15 cellular contexts compared by ENCODE assay signal in genomic region chr2:55096586-55096985, GRCh38. TPM values are rescaled to one million over a fixed set of nuclear protein-coding genes. Genes with fewer than 3 reads are reported as not detected.
DNase-seq lines count a peak whose midpoint lies in the region; ATAC-seq and TF ChIP-seq lines count a peak whose summit lies in the region.
"Had no signal": no experiment of that assay in that cellular context is flagged by ENCODE, and none has a peak within 500 bp of the region (broad histone marks: within the 10 kb centered on the region; RNA-seq: fewer than 3 reads in every experiment).

No MANE protein-coding gene starts in this region.

- H3K27me3 ChIP-seq in HL-60 (ENCODE audit: insufficient read depth, poor library complexity, severe bottlenecking) (no peaks in the 10 kb centered on the region), adrenal gland (no peaks in the 10 kb centered on the region), muscle layer of colon (ENCODE audit: control insufficient read depth in 1 of 2, insufficient read depth in 2 of 2, low read length in 2 of 2) (no peaks in the 10 kb centered on the region), suprapubic skin (no peaks in the 10 kb centered on the region)

- H3K36me3 ChIP-seq in adrenal gland (replicated peaks in 1 of 2) (no peaks in the 10 kb centered on the region), muscle layer of colon (ENCODE audit: insufficient read depth, low read length) (no peaks in the 10 kb centered on the region), suprapubic skin (no peaks in the 10 kb centered on the region)

- H3K9ac ChIP-seq in muscle layer of colon (ENCODE audit: low read length), result no peak overlapping the region

- TF ChIP-seq EP300 in suprapubic skin (IDR thresholded peaks at IDR 0.05), result no peak

- intact Hi-C loops in adrenal gland (cut with DNase I), result no loop called here

- no peak for DNase-seq in HL-60 (ENCODE audit: low read depth in 1 of 2, low spot score in 1 of 2)
- DNase-seq in adrenal gland, result no peak
- DNase-seq in suprapubic skin (ENCODE audit: low spot score in 2 of 2), result no peak
- DNase-seq in GM10248 (ENCODE audit: extremely low spot score), result no peak
- DNase-seq: activated CD4-positive, alpha-beta T cell treated with anti-CD3 and anti-CD28 coated beads for 48 hours; activated T-cell treated with anti-CD3 and anti-CD28 coated beads, Interleukin-2, amount 50 U/mL, for 72 hours; foreskin melanocyte; Karpas-422; naive B cell; NCI-H187 had no signal

- POLR2A ChIA-PET in GM10248 (lab: Yijun Ruan, JAX), result no interaction called here

- H3K4me1 ChIP-seq in adrenal gland (replicated peaks in 1 of 2) (peaks cover 47 to 57% of the 10 kb centered on the region in 2 donors), muscle layer of colon (ENCODE audit: insufficient read depth, low read length) (peaks cover 38% of the 10 kb centered on the region), suprapubic skin (peaks cover 33% of the 10 kb centered on the region)

- WGBS in adrenal gland, 4 donors, result 56 to 65% (median 62%) methylated on average over 3 of the region's 3 CpGs
- WGBS in suprapubic skin, result 55% methylated on average over 3 of the region's 3 CpGs

- TF ChIP-seq POLR2A in adrenal gland (IDR thresholded peaks at IDR 0.05) (no peak), suprapubic skin (IDR thresholded peaks at IDR 0.05) (no peak)

- CTCF ChIA-PET in GM10248 (lab: Yijun Ruan, JAX), result interaction anchor here (1.3 to 3.1 kb wide), 3 partner anchors 8 to 27 kb away, joined by 3 to 9 read pairs (median 5); no protein-coding TSS in a partner anchor

- H3K4me3 ChIP-seq in HL-60 (replicated peaks; ENCODE audit: insufficient read depth, low read length) (no peak overlapping the region), adrenal gland (no peak overlapping the region), muscle layer of colon (ENCODE audit: low read depth in 1 of 2, low read length in 2 of 2) (no peak overlapping the region), suprapubic skin (no peak overlapping the region)
- H3K4me3 ChIP-seq: GM12878 had no signal

- H3K27ac ChIP-seq in HL-60 (replicated peaks) (peak overlapping the region; percentile 64), adrenal gland (peak overlapping the region; percentile 71 to 92 (median 86)), muscle layer of colon (ENCODE audit: low read depth, low read length) (peak overlapping the region; percentile 66), suprapubic skin (peak overlapping the region; percentile 26)

- TF ChIP-seq CTCF in HL-60 (IDR thresholded peaks at IDR 0.05; ENCODE audit: insufficient read depth, low read length) (no peak), adrenal gland (IDR thresholded peaks at IDR 0.05) (no peak), suprapubic skin (IDR thresholded peaks at IDR 0.05) (no peak), GM10248 (IDR thresholded peaks at IDR 0.05; ENCODE audit: control extremely low read depth, extremely low read depth, low read depth, missing control alignments) (no peak)

- ATAC-seq in GM21390 (IDR thresholded peaks at IDR 0.05; ENCODE audit: unreplicated experiment) (no peak), HG02840 (IDR thresholded peaks at IDR 0.05; ENCODE audit: low FRiP score, unreplicated experiment) (no peak)
- ATAC-seq: activated T-cell treated with anti-CD3 and anti-CD28 coated beads, Interleukin-2, amount 50 U/mL, for 72 hours; GM12878; sciatic nerve had no signal

- H3K9me3 ChIP-seq in adrenal gland (replicated peaks in 1 of 3) (no peaks in the 10 kb centered on the region), muscle layer of colon (ENCODE audit: low read length) (no peaks in the 10 kb centered on the region), suprapubic skin (no peaks in the 10 kb centered on the region)

RNA-seq across cellular contexts. Expression of gene RTN4, which starts 46.3 kb away (rescaled TPM):
- total RNA-seq in adrenal gland (100 to 1,000 TPM; 216 to 538 (median 477) TPM), suprapubic skin (100 to 1,000 TPM; 234 to 395 (median 319) TPM)
- polyA plus RNA-seq in adrenal gland, result 100 to 1,000 TPM; 240 to 694 (median 266) TPM

Comparison
In these comparisons a context has a peak if more than half of its experiments do, and no peak if none do; other contexts are left out.
1. H3K27ac ChIP-seq: peak in every context shown above with its lines; median percentile 86 in adrenal gland; 66 in muscle layer of colon; 64 in HL-60; 26 in suprapubic skin.